Comparison of ENCODE assay signal across 13 cellular contexts in genomic region chr2:237979331-237979730, GRCh38. TPM values are rescaled to one million over a fixed set of nuclear protein-coding genes. Genes with fewer than 3 reads are reported as not detected.
DNase-seq lines count a peak whose midpoint lies in the region; ATAC-seq and TF ChIP-seq lines count a peak whose summit lies in the region.
"Had no signal": no experiment of that assay in that cellular context is flagged by ENCODE, and none has a peak within 500 bp of the region (broad histone marks: within the 10 kb centered on the region; RNA-seq: fewer than 3 reads in every experiment).

No MANE protein-coding gene starts in this region.

- no peak overlapping the region for H3K4me3 Mint-ChIP-seq in activated T-cell treated with anti-CD3 and anti-CD28 coated beads, Interleukin-2, amount 50 U/mL, for 24 hours
- no peak overlapping the region for H3K4me3 Mint-ChIP-seq in WTC11

- CTCF ChIA-PET in WTC11 (lab: Charles Lee): interaction anchor here (0.9 to 1.2 kb wide), 2 partner anchors 121 to 148 kb away, joined by 3 to 5 read pairs; no protein-coding TSS in a partner anchor

- no peak for TF ChIP-seq CTCF in WTC11 (IDR thresholded peaks at IDR 0.05)

- H3K9me3 Mint-ChIP-seq in activated T-cell treated with anti-CD3 and anti-CD28 coated beads, Interleukin-2, amount 50 U/mL, for 24 hours: no peaks in the 10 kb centered on the region
- H3K9me3 Mint-ChIP-seq in WTC11: no peaks in the 10 kb centered on the region

- H3K27me3 Mint-ChIP-seq in activated T-cell treated with anti-CD3 and anti-CD28 coated beads, Interleukin-2, amount 50 U/mL, for 24 hours: no peaks in the 10 kb centered on the region
- no peaks in the 10 kb centered on the region for H3K27me3 Mint-ChIP-seq in WTC11 (ENCODE audit: low read depth)

- POLR2A ChIA-PET in WTC11 (lab: Charles Lee): interaction anchor here (1.1 kb wide), 1 partner anchor 51 kb away, joined by 3 read pairs; no protein-coding TSS in a partner anchor

- H3K27ac Mint-ChIP-seq in activated T-cell treated with anti-CD3 and anti-CD28 coated beads, Interleukin-2, amount 50 U/mL, for 24 hours: peak overlapping the region; percentile 92
- H3K27ac Mint-ChIP-seq in WTC11: 0 out of 2 replicates have a peak overlapping the region, but pooled peaks have one; percentile 26

- no peak for DNase-seq in activated T-cell treated with anti-CD3 and anti-CD28 coated beads, Interleukin-2, amount 50 U/mL, for 24 hours
- no peak for DNase-seq in activated T-cell treated with anti-CD3 and anti-CD28 coated beads, Interleukin-2, amount 50 U/mL, for 48 hours
- DNase-seq in WTC11 (ENCODE audit: low spot score): no peak
- DNase-seq in stimulated activated naive CD8-positive, alpha-beta T cell treated with anti-CD3 and anti-CD28 coated beads, Interleukin-15, Interleukin-2, amounts not matched to agents 100 U/mL and 50 U/mL, for 24 hours: no peak
- no peak for DNase-seq in GOT3 (lab: John Stamatoyannopoulos, UW)
- no peak for DNase-seq in iPS-NIHi7 (ENCODE audit: extremely low spot score)
- DNase-seq: gastrocnemius medialis; KG1; NCI-H1092; NCI-H748 treated with DMSO at 0.1 percent for 48 hours; stimulated activated CD4-positive, alpha-beta T cell treated with anti-CD3 and anti-CD28 coated beads, Interleukin-12 subunit alpha, Interleukin-12 subunit beta, amount 100 ng/mL, for 4 hours had no signal

- peaks cover 60% of the 10 kb centered on the region for H3K4me1 Mint-ChIP-seq in activated T-cell treated with anti-CD3 and anti-CD28 coated beads, Interleukin-2, amount 50 U/mL, for 24 hours (ENCODE audit: low read depth)
- peaks cover 35% of the 10 kb centered on the region for H3K4me1 Mint-ChIP-seq in WTC11

- H3K36me3 Mint-ChIP-seq in activated T-cell treated with anti-CD3 and anti-CD28 coated beads, Interleukin-2, amount 50 U/mL, for 24 hours (ENCODE audit: low read depth): peaks cover 73% of the 10 kb centered on the region
- H3K36me3 Mint-ChIP-seq in WTC11: peaks cover 8% of the 10 kb centered on the region

- ATAC-seq in WTC11 (no peak), esophagus mucosa (peak; percentile 67), HG03378 (IDR thresholded peaks at IDR 0.05; ENCODE audit: unreplicated experiment) (no peak)
- ATAC-seq in stimulated activated naive CD8-positive, alpha-beta T cell treated with anti-CD3 and anti-CD28 coated beads, Interleukin-15, Interleukin-2, amounts not matched to agents 100 U/mL and 50 U/mL, for 24 hours: peak; percentile 8
- ATAC-seq: gastrocnemius medialis had no signal

TF ChIP-seq in WTC11, 78 proteins besides CTCF, POLR2A, EP300 and RAD21 (continues in another document):
- no peak for TF ChIP-seq OVOL2 (CRISPR knock-in tag; IDR thresholded peaks at IDR 0.05; ENCODE audit: borderline replicate concordance)
- TF ChIP-seq TP53 (CRISPR knock-in tag; IDR thresholded peaks at IDR 0.05): no peak
- no peak for TF ChIP-seq GTF2I (CRISPR knock-in tag; conservative IDR thresholded peaks at IDR 0.05)
- no peak for TF ChIP-seq GABPB1 (CRISPR knock-in tag; IDR thresholded peaks at IDR 0.05)
- no peak for TF ChIP-seq HMGA2 (CRISPR knock-in tag; IDR thresholded peaks at IDR 0.05)
- no peak for TF ChIP-seq GRHL2 (CRISPR knock-in tag; IDR thresholded peaks at IDR 0.05; ENCODE audit: insufficient replicate concordance, severe bottlenecking)
- no peak for TF ChIP-seq ATF6 (CRISPR knock-in tag; IDR thresholded peaks at IDR 0.05)
- no peak for TF ChIP-seq PRDM15 (CRISPR knock-in tag; IDR thresholded peaks at IDR 0.05)
- TF ChIP-seq FOXP1 (CRISPR knock-in tag; IDR thresholded peaks at IDR 0.05; ENCODE audit: borderline replicate concordance): no peak
- TF ChIP-seq ZNF396 (CRISPR knock-in tag; IDR thresholded peaks at IDR 0.05; ENCODE audit: borderline replicate concordance): no peak
- TF ChIP-seq, protein P1, sequence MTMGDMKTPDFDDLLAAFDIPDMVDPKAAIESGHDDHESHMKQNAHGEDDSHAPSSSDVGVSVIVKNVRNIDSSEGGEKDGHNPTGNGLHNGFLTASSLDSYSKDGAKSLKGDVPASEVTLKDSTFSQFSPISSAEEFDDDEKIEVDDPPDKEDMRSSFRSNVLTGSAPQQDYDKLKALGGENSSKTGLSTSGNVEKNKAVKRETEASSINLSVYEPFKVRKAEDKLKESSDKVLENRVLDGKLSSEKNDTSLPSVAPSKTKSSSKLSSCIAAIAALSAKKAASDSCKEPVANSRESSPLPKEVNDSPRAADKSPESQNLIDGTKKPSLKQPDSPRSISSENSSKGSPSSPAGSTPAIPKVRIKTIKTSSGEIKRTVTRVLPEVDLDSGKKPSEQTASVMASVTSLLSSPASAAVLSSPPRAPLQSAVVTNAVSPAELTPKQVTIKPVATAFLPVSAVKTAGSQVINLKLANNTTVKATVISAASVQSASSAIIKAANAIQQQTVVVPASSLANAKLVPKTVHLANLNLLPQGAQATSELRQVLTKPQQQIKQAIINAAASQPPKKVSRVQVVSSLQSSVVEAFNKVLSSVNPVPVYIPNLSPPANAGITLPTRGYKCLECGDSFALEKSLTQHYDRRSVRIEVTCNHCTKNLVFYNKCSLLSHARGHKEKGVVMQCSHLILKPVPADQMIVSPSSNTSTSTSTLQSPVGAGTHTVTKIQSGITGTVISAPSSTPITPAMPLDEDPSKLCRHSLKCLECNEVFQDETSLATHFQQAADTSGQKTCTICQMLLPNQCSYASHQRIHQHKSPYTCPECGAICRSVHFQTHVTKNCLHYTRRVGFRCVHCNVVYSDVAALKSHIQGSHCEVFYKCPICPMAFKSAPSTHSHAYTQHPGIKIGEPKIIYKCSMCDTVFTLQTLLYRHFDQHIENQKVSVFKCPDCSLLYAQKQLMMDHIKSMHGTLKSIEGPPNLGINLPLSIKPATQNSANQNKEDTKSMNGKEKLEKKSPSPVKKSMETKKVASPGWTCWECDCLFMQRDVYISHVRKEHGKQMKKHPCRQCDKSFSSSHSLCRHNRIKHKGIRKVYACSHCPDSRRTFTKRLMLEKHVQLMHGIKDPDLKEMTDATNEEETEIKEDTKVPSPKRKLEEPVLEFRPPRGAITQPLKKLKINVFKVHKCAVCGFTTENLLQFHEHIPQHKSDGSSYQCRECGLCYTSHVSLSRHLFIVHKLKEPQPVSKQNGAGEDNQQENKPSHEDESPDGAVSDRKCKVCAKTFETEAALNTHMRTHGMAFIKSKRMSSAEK (CRISPR knock-in tag; IDR thresholded peaks at IDR 0.05; ENCODE audit: borderline replicate concordance): no peak
- no peak for TF ChIP-seq ZNF425 (CRISPR knock-in tag; conservative IDR thresholded peaks at IDR 0.05)

RNA-seq across cellular contexts. Expression of gene UBE2F, which starts 12.5 kb away (rescaled TPM):
- total RNA-seq in WTC11 (2021): 48.8 to 50.6 TPM (median 49.5 TPM) in 3 replicates
- 58.2 TPM for total RNA-seq in esophagus mucosa

Comparison
In these comparisons a context has a peak if more than half of its experiments do, and no peak if none do; other contexts are left out.
1. ATAC-seq: peak in esophagus mucosa (single experiment) and stimulated activated naive CD8-positive, alpha-beta T cell treated with anti-CD3 and anti-CD28 coated beads, Interleukin-15, Interleukin-2, amounts not matched to agents 100 U/mL and 50 U/mL, for 24 hours (single experiment); none in WTC11 (single experiment) and HG03378 (single experiment).